In genomic region chr11:65118915-65119669, GRCh38 we compare ENCODE assay signal across 1 cellular context.
TF ChIP-seq lines count a peak whose summit lies in the region.
"Not testable (repeated sequence)": the region's sequence is repeated elsewhere in the genome, so short reads cannot be mapped to it uniquely, and the experiment has no call there.

No MANE protein-coding gene starts in this region.

TF ChIP-seq in K562, 482 proteins besides CTCF, POLR2A, EP300 and RAD21:
- TF ChIP-seq CEBPB (tag; IDR thresholded peaks at IDR 0.05) (peak; percentile 57), POLR2G (IDR thresholded peaks at IDR 0.05; ENCODE audit: low read depth, low read length) (peak; percentile 45; the same call in 1 of the 2 replicates), CEBPG (CRISPR knock-in tag; IDR thresholded peaks at IDR 0.05) (peak; percentile 39; the same call in 1 of the 2 replicates), RBFOX2 (IDR thresholded peaks at IDR 0.05; ENCODE audit: low read depth, low read length) (peak; percentile 58), USF1 (CRISPR knock-in tag; IDR thresholded peaks at IDR 0.05) (0 out of 2 replicates have a peak, but pooled peaks have one; percentile 12), SUPT5H (IDR thresholded peaks at IDR 0.05) (peak; percentile 8; the same call in 1 of the 2 replicates)
- TF ChIP-seq CEBPG (tag; conservative IDR thresholded peaks at IDR 0.05 in 1 of 2, IDR thresholded peaks at IDR 0.05 in 1 of 2), result not testable (repeated sequence)
